In genomic region chr15:67543348-67543718, GRCh38 we compare ENCODE assay signal across 8 cellular contexts. TPM values are rescaled to one million over a fixed set of nuclear protein-coding genes. Genes with fewer than 3 reads are reported as not detected.
DNase-seq lines count a peak whose midpoint lies in the region; ATAC-seq lines count a peak whose summit lies in the region.

No MANE protein-coding gene starts in this region.

- no peak for DNase-seq in activated naive CD4-positive, alpha-beta T cell treated with anti-CD3 and anti-CD28 coated beads for 36 hours
- DNase-seq in activated naive CD4-positive, alpha-beta T cell treated with anti-CD3 and anti-CD28 coated beads, Interleukin-2, amount 50 U/mL, for 16 hours = no peak
- DNase-seq in astrocyte of the hippocampus (ENCODE audit: low read depth, low spot score) (peak; percentile 28), islet precursor cell (peak; percentile 61), midbrain (lab: John Stamatoyannopoulos, UW) (no peak)

- no peaks in the 10 kb centered on the region for H3K27me3 Mint-ChIP-seq in activated naive CD4-positive, alpha-beta T cell treated with anti-CD3 and anti-CD28 coated beads for 36 hours (ENCODE audit: low read depth)
- H3K27me3 Mint-ChIP-seq in stimulated activated naive CD8-positive, alpha-beta T cell treated with anti-CD3 and anti-CD28 coated beads, Interleukin-15, Interleukin-2, amounts not matched to agents 100 ng/mL and 50 ng/mL, for 24 hours = no peaks in the 10 kb centered on the region

- ATAC-seq in GM18520 (IDR thresholded peaks at IDR 0.05; ENCODE audit: unreplicated experiment) (no peak), HG03196 (IDR thresholded peaks at IDR 0.05; ENCODE audit: unreplicated experiment) (no peak)

- H3K4me3 Mint-ChIP-seq in activated naive CD4-positive, alpha-beta T cell treated with anti-CD3 and anti-CD28 coated beads for 36 hours = peak overlapping the region; percentile 91
- peak overlapping the region; percentile 99 for H3K4me3 Mint-ChIP-seq in stimulated activated naive CD8-positive, alpha-beta T cell treated with anti-CD3 and anti-CD28 coated beads, Interleukin-15, Interleukin-2, amounts not matched to agents 100 ng/mL and 50 ng/mL, for 24 hours

- no peaks in the 10 kb centered on the region for H3K9me3 Mint-ChIP-seq in activated naive CD4-positive, alpha-beta T cell treated with anti-CD3 and anti-CD28 coated beads for 36 hours
- H3K9me3 Mint-ChIP-seq in stimulated activated naive CD8-positive, alpha-beta T cell treated with anti-CD3 and anti-CD28 coated beads, Interleukin-15, Interleukin-2, amounts not matched to agents 100 ng/mL and 50 ng/mL, for 24 hours = no peaks in the 10 kb centered on the region

- H3K4me1 Mint-ChIP-seq in activated naive CD4-positive, alpha-beta T cell treated with anti-CD3 and anti-CD28 coated beads for 36 hours (ENCODE audit: low read depth) = peaks cover 53% of the 10 kb centered on the region
- H3K4me1 Mint-ChIP-seq in stimulated activated naive CD8-positive, alpha-beta T cell treated with anti-CD3 and anti-CD28 coated beads, Interleukin-15, Interleukin-2, amounts not matched to agents 100 ng/mL and 50 ng/mL, for 24 hours (ENCODE audit: low read depth) = peaks cover 55% of the 10 kb centered on the region

- peak overlapping the region; percentile 83 for H3K27ac Mint-ChIP-seq in activated naive CD4-positive, alpha-beta T cell treated with anti-CD3 and anti-CD28 coated beads for 36 hours
- peak overlapping the region; percentile 91 for H3K27ac Mint-ChIP-seq in stimulated activated naive CD8-positive, alpha-beta T cell treated with anti-CD3 and anti-CD28 coated beads, Interleukin-15, Interleukin-2, amounts not matched to agents 100 ng/mL and 50 ng/mL, for 24 hours

- intact Hi-C loops in activated naive CD4-positive, alpha-beta T cell treated with anti-CD3 and anti-CD28 coated beads for 36 hours (cut with micrococcal nuclease) = loop anchor here (5.0 to 10.0 kb wide), 4 partner anchors 219 to 734 kb away; partner anchors contain the start of genes FEM1B and PIAS1

- CTCF ChIA-PET in activated naive CD4-positive, alpha-beta T cell treated with anti-CD3 and anti-CD28 coated beads for 36 hours (lab: Charles Lee) = no interaction called here

- no peaks in the 10 kb centered on the region for H3K36me3 Mint-ChIP-seq in activated naive CD4-positive, alpha-beta T cell treated with anti-CD3 and anti-CD28 coated beads for 36 hours (ENCODE audit: low read depth)
- H3K36me3 Mint-ChIP-seq in stimulated activated naive CD8-positive, alpha-beta T cell treated with anti-CD3 and anti-CD28 coated beads, Interleukin-15, Interleukin-2, amounts not matched to agents 100 ng/mL and 50 ng/mL, for 24 hours (ENCODE audit: low read depth) = peaks cover 6% of the 10 kb centered on the region

RNA-seq across cellular contexts. Expression of gene MAP2K5, which starts 0.8 kb away (rescaled TPM):
- 10 to 100 TPM; 15.4 to 20.6 TPM for total RNA-seq in activated naive CD4-positive, alpha-beta T cell treated with anti-CD3 and anti-CD28 coated beads for 36 hours

RNA-seq across cellular contexts. Expression of gene C15orf61, which starts 22.4 kb away (rescaled TPM):
- 1 to 10 TPM; 6.2 to 7.2 TPM for total RNA-seq in activated naive CD4-positive, alpha-beta T cell treated with anti-CD3 and anti-CD28 coated beads for 36 hours

Comparison
In these comparisons a context has a peak if more than half of its experiments do, and no peak if none do; other contexts are left out.
1. DNase-seq: peak in astrocyte of the hippocampus (single experiment) and islet precursor cell (single experiment); none in activated naive CD4-positive, alpha-beta T cell treated with anti-CD3 and anti-CD28 coated beads for 36 hours (single experiment), activated naive CD4-positive, alpha-beta T cell treated with anti-CD3 and anti-CD28 coated beads, Interleukin-2, amount 50 U/mL, for 16 hours (single experiment) and midbrain (single experiment).